In genomic region chr17:38653679-38654078, GRCh38 we compare ENCODE assay signal across 1 cellular context.
TF ChIP-seq lines count a peak whose summit lies in the region.

No MANE protein-coding gene starts in this region.

TF ChIP-seq in HepG2, 621 proteins besides CTCF, POLR2A, EP300 and RAD21:
- no peak for TF ChIP-seq IRF9 (CRISPR knock-in tag; IDR thresholded peaks at IDR 0.05; ENCODE audit: borderline replicate concordance)
- TF ChIP-seq KLF9 (CRISPR knock-in tag; IDR thresholded peaks at IDR 0.05; ENCODE audit: low read depth) = no peak
- no peak for TF ChIP-seq HOXD1 (CRISPR knock-in tag; IDR thresholded peaks at IDR 0.05)
- no peak for TF ChIP-seq SIX1 (CRISPR knock-in tag; IDR thresholded peaks at IDR 0.05; ENCODE audit: borderline replicate concordance)
- no peak for TF ChIP-seq ZNF382 (CRISPR knock-in tag; IDR thresholded peaks at IDR 0.05; ENCODE audit: borderline replicate concordance)
- no peak for TF ChIP-seq NFIB (CRISPR knock-in tag; IDR thresholded peaks at IDR 0.05; ENCODE audit: borderline replicate concordance)
- no peak for TF ChIP-seq BRCA1 (CRISPR knock-in tag; IDR thresholded peaks at IDR 0.05)
- TF ChIP-seq, protein P1, sequence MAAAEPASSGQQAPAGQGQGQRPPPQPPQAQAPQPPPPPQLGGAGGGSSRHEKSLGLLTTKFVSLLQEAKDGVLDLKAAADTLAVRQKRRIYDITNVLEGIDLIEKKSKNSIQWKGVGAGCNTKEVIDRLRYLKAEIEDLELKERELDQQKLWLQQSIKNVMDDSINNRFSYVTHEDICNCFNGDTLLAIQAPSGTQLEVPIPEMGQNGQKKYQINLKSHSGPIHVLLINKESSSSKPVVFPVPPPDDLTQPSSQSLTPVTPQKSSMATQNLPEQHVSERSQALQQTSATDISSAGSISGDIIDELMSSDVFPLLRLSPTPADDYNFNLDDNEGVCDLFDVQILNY (CRISPR knock-in tag; conservative IDR thresholded peaks at IDR 0.05) = no peak
- TF ChIP-seq, protein P2, sequence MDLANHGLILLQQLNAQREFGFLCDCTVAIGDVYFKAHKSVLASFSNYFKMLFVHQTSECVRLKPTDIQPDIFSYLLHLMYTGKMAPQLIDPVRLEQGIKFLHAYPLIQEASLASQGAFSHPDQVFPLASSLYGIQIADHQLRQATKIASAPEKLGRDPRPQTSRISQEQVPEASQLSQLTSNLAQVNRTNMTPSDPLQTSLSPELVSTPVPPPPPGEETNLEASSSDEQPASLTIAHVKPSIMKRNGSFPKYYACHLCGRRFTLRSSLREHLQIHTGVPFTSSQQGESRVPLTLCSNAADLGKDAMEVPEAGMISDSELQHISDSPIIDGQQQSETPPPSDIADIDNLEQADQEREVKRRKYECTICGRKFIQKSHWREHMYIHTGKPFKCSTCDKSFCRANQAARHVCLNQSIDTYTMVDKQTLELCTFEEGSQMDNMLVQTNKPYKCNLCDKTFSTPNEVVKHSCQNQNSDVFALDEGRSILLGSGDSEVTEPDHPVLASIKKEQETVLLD (CRISPR knock-in tag; IDR thresholded peaks at IDR 0.05; ENCODE audit: low read depth) = no peak
- TF ChIP-seq ZNF780A (CRISPR knock-in tag; IDR thresholded peaks at IDR 0.05) = no peak
- TF ChIP-seq CC2D1A (CRISPR knock-in tag; IDR thresholded peaks at IDR 0.05) = no peak
- TF ChIP-seq RCOR2 (CRISPR knock-in tag; IDR thresholded peaks at IDR 0.05) = no peak
